ENCODE assay signal across 8 cellular contexts in the genomic region with DNA sequence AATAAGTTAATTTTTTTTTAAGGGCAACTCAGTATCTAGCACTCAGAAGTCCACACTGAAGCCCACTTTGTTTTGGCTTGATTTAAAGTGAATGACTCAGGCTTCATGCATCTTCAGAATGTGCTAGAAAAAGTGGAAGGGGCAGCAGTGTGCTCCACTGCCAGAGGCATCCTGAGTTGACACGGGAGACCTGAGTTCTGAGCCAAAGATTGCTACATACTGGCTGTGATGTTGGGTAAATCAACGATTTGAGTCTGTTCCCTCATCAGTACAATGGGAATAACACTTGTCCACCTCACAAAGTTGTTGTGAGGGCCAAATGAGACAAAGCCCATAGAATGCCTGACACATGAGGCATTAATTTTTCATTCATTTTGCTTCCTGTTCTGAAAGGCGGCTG. TPM values are rescaled to one million over a fixed set of nuclear protein-coding genes. Genes with fewer than 3 reads are reported as not detected.
DNase-seq lines count a peak whose midpoint lies in the region; ATAC-seq, FAIRE-seq and TF ChIP-seq lines count a peak whose summit lies in the region.

No MANE protein-coding gene starts in this region.

- peaks cover 11% of the 10 kb centered on the region for H3K36me3 ChIP-seq in astrocyte (ENCODE audit: insufficient read depth, low read length)
- H3K36me3 ChIP-seq in stomach smooth muscle (ENCODE audit: control insufficient read depth in 2 of 2, insufficient read depth in 2 of 2, low read length in 2 of 2), result peaks cover 48 to 53% of the 10 kb centered on the region in 2 donors

- H2AFZ ChIP-seq in astrocyte (ENCODE audit: low read depth, low read length), result no peak overlapping the region

- H3K4me1 Mint-ChIP-seq in IgD-negative memory B cell (peaks cover 10 to 16% (median 14%) of the 10 kb centered on the region in 3 donors), astrocyte (ENCODE audit: low read depth, unreplicated experiment) (peaks cover 41% of the 10 kb centered on the region), immature natural killer cell (peaks cover 55 to 58% of the 10 kb centered on the region in 2 donors)

- peaks cover 3% of the 10 kb centered on the region for H4K20me1 ChIP-seq in astrocyte (ENCODE audit: insufficient read depth, low read length)

- FAIRE-seq in astrocyte (lab: Jason Lieb, UNC), result peak; percentile 99

- DNase-seq in AG08395 (ENCODE audit: low spot score) (peak; percentile 93), astrocyte (ENCODE audit: low read depth) (peak; percentile 94), immature natural killer cell (peak in 1 of 3 donors; percentile 19), NAMALWA (ENCODE audit: low spot score) (no peak)

- H3K9me3 ChIP-seq in astrocyte (ENCODE audit: insufficient read depth, low read depth, low read length) (no peaks in the 10 kb centered on the region), stomach smooth muscle (ENCODE audit: control insufficient read depth in 2 of 2, low read length in 2 of 2) (no peaks in the 10 kb centered on the region)

- ATAC-seq in GM21619 (IDR thresholded peaks at IDR 0.05; ENCODE audit: unreplicated experiment) (no peak), HG02571 (IDR thresholded peaks at IDR 0.05; ENCODE audit: unreplicated experiment) (no peak)

- peaks cover 30% of the 10 kb centered on the region for H3K4me1 ChIP-seq in astrocyte (ENCODE audit: insufficient read depth, low read length)
- H3K4me1 ChIP-seq in stomach smooth muscle (ENCODE audit: control insufficient read depth, insufficient read depth, low read length), result peaks cover 41% of the 10 kb centered on the region

- no peaks in the 10 kb centered on the region for H3K79me2 ChIP-seq in astrocyte (ENCODE audit: insufficient read depth, low read length)

- peak overlapping the region; percentile 96 to 99 (median 99) for H3K27ac Mint-ChIP-seq in IgD-negative memory B cell
- H3K27ac Mint-ChIP-seq in astrocyte (ENCODE audit: unreplicated experiment), result peak overlapping the region; percentile 100
- peak overlapping the region; percentile 95 to 100 (median 99) for H3K27ac Mint-ChIP-seq in immature natural killer cell

- H3K9ac ChIP-seq in astrocyte (ENCODE audit: low read length) (peak overlapping the region; percentile 91), stomach smooth muscle (ENCODE audit: low read length in 2 of 2) (peak overlapping the region; percentile 21 to 29)

- H3K27ac ChIP-seq in astrocyte (ENCODE audit: low read depth, low read length) (peak overlapping the region; percentile 100), stomach smooth muscle (ENCODE audit: low read length) (peak overlapping the region; percentile 90)

- H3K27me3 Mint-ChIP-seq in IgD-negative memory B cell (no peaks in the 10 kb centered on the region), astrocyte (ENCODE audit: low read depth, unreplicated experiment) (no peaks in the 10 kb centered on the region), immature natural killer cell (ENCODE audit: low read depth in 3 of 3) (peaks cover 15 to 27% (median 20%) of the 10 kb centered on the region in 3 donors)

- H3K27me3 ChIP-seq in astrocyte (ENCODE audit: insufficient read depth, low read length), result no peaks in the 10 kb centered on the region
- no peaks in the 10 kb centered on the region for H3K27me3 ChIP-seq in stomach smooth muscle (ENCODE audit: control insufficient read depth in 1 of 2, insufficient read depth in 2 of 2, low read length in 2 of 2)

- peak overlapping the region; percentile 81 for H3K4me2 ChIP-seq in astrocyte (ENCODE audit: low read length)

- no peak for TF ChIP-seq CTCF in astrocyte (IDR thresholded peaks at IDR 0.05; ENCODE audit: insufficient read depth, low read depth, low read length)

- H3K36me3 Mint-ChIP-seq in IgD-negative memory B cell, result peaks cover 7% of the 10 kb centered on the region
- H3K36me3 Mint-ChIP-seq in astrocyte (ENCODE audit: low read depth, unreplicated experiment), result peaks cover 19% of the 10 kb centered on the region
- H3K36me3 Mint-ChIP-seq in immature natural killer cell, result peaks cover 7 to 30% (median 15%) of the 10 kb centered on the region in 3 donors

- peak overlapping the region in 3 of 4 donors; percentile 8 to 80 (median 79) for H3K4me3 Mint-ChIP-seq in IgD-negative memory B cell
- peak overlapping the region; percentile 22 for H3K4me3 Mint-ChIP-seq in astrocyte (ENCODE audit: unreplicated experiment)
- H3K4me3 Mint-ChIP-seq in immature natural killer cell, result peak overlapping the region; percentile 82 to 88 (median 84)

- no peaks in the 10 kb centered on the region for H3K9me3 Mint-ChIP-seq in IgD-negative memory B cell
- no peaks in the 10 kb centered on the region for H3K9me3 Mint-ChIP-seq in astrocyte (ENCODE audit: unreplicated experiment)
- H3K9me3 Mint-ChIP-seq in immature natural killer cell, result no peaks in the 10 kb centered on the region

- H3K4me3 ChIP-seq in astrocyte (ENCODE audit: insufficient read depth, low read depth, low read length) (peak overlapping the region; percentile 43), stomach smooth muscle (ENCODE audit: low read length in 2 of 2) (peak overlapping the region in 1 of 2 donors; percentile 64)

RNA-seq across cellular contexts. Expression of gene TMEM43, which starts 19.0 kb away (rescaled TPM):
- 40.0 TPM for polyA plus RNA-seq in IgD-negative memory B cell
- total RNA-seq in astrocyte, result 76.7 and 79.2 TPM in 2 replicates
- polyA plus RNA-seq in immature natural killer cell, result 100 to 1,000 TPM in 1 of 3 donors, 10 to 100 TPM in 2; 78.3 to 117 (median 87.5) TPM

RNA-seq across cellular contexts. Expression of gene CHCHD4, which starts 19.2 kb away (rescaled TPM):
- polyA plus RNA-seq in IgD-negative memory B cell (18.7 TPM), immature natural killer cell (10 to 100 TPM in 2 of 3 donors, 1 to 10 TPM in 1; 9.6 to 23.2 (median 12.4) TPM)
- 10.3 TPM in 2 replicates for total RNA-seq in astrocyte

RNA-seq across cellular contexts. Expression of gene XPC, which starts 34.6 kb away (rescaled TPM):
- polyA plus RNA-seq in IgD-negative memory B cell (40.6 TPM), immature natural killer cell (10 to 100 TPM; 20.3 to 32.2 (median 22.6) TPM)
- 28.2 and 33.6 TPM in 2 replicates for total RNA-seq in astrocyte

RNA-seq across cellular contexts. Expression of gene LSM3, which starts 34.8 kb away (rescaled TPM):
- 25.3 TPM for polyA plus RNA-seq in IgD-negative memory B cell
- 8.4 and 9.5 TPM in 2 replicates for total RNA-seq in astrocyte
- 10 to 100 TPM; 28.3 to 38.3 (median 31.5) TPM for polyA plus RNA-seq in immature natural killer cell

Comparison
In these comparisons a context has a peak if more than half of its experiments do, and no peak if none do; other contexts are left out.
1. H3K4me3 Mint-ChIP-seq: peak in every context shown above with its lines; median percentile 84 in immature natural killer cell; 79 in IgD-negative memory B cell; 22 in astrocyte.